ENCODE assay signal across 24 cellular contexts in the genomic region with DNA sequence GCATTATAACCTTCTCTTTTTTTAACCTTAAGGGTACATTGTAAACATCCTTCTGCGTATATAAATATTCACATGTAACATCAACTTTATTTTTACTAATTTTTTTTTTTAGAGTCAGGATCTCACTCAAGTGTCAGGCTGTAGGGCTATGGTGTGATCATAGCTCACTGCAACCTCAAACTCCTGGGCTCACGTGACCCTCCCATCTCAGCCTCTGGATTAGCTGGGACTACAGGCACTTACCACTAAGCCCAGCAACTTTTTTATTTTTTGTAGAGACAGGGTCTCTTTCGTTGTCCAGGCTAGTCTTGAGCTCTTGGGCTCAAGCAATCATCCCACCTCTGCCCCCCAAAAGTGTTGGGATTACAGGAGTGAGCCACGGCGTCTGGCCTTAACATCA.
DNase-seq lines count a peak whose midpoint lies in the region; ATAC-seq and TF ChIP-seq lines count a peak whose summit lies in the region.
"Had no signal": no experiment of that assay in that cellular context is flagged by ENCODE, and none has a peak within 500 bp of the region (broad histone marks: within the 10 kb centered on the region; RNA-seq: fewer than 3 reads in every experiment).

No MANE protein-coding gene starts in this region.

- H3K4me1 Mint-ChIP-seq in GM23338, result peaks cover 9% of the 10 kb centered on the region
- H3K4me1 Mint-ChIP-seq in WTC11, result 0 out of 2 replicates have a peak, but pooled peaks cover 7% of the 10 kb centered on the region
- H3K4me1 Mint-ChIP-seq: activated B cell treated with CpG ODN at 0.5 μM for 24 hours; central memory CD8-positive, alpha-beta T cell had no signal

- DNase-seq in GM23338 (ENCODE audit: low spot score), result no peak
- DNase-seq in WTC11 (ENCODE audit: low spot score), result no peak
- no peak for DNase-seq in hepatocyte (ENCODE audit: low spot score)
- DNase-seq in osteoblast (ENCODE audit: insufficient read length, low spot score, missing footprints), result no peak
- DNase-seq in uterus, result no peak
- no peak for DNase-seq in mesenteric fat pad (ENCODE audit: low spot score)
- DNase-seq in testis, result no peak
- DNase-seq: ACHN; activated B cell treated with CpG ODN at 0.5 μM for 24 hours; activated CD4-positive, alpha-beta T cell treated with anti-CD3 and anti-CD28 coated beads, Interleukin-2, amount 50 U/mL, for 48 hours; activated CD8-positive, alpha-beta memory T cell treated with anti-CD3 and anti-CD28 coated beads, Interleukin-2, amount 50 U/mL, for 48 hours; aorta; GOT3; heart right ventricle; left lung; NCI-H1048; NCI-H187 treated with DMSO at 0.1 percent for 48 hours; NCI-H69; posterior cingulate gyrus had no signal

- no peaks in the 10 kb centered on the region for H3F3A ChIP-seq in GM23338 (replicated peaks; ENCODE audit: low read depth)

- CTCF ChIA-PET in WTC11 (lab: Charles Lee), result no interaction called here

- ATAC-seq in GM23338 (peak; percentile 73), WTC11 (peak; percentile 59)
- ATAC-seq: heart right ventricle, left lung, Right ventricle myocardium inferior had no signal

- POLR2A ChIA-PET in WTC11 (lab: Charles Lee), result interaction anchor here (0.7 kb wide), 1 partner anchor 12 kb away, joined by 3 read pairs; no protein-coding TSS in a partner anchor

- 41% methylated on average over 5 of the region's 5 CpGs for WGBS in hepatocyte (ENCODE audit: low lambda C conversion rate, missing lambda C conversion rate)
- 48 to 65% methylated on average over 5 of the region's 5 CpGs for WGBS in testis, 2 donors

- H3K4me3 ChIP-seq in GM23338 (no peak overlapping the region), hepatocyte (no peak overlapping the region), osteoblast (ENCODE audit: insufficient read depth, low read length) (no peak overlapping the region), uterus (no peak overlapping the region), testis (no peak overlapping the region)
- H3K4me3 ChIP-seq: heart right ventricle, left lung had no signal

- H3K27me3 Mint-ChIP-seq in GM23338 (ENCODE audit: insufficient read depth, low read depth, poor library complexity), result no peaks in the 10 kb centered on the region
- no peaks in the 10 kb centered on the region for H3K27me3 Mint-ChIP-seq in WTC11 (ENCODE audit: low read depth)
- H3K27me3 Mint-ChIP-seq: activated B cell treated with CpG ODN at 0.5 μM for 24 hours; central memory CD8-positive, alpha-beta T cell had no signal

- H3K4me3 Mint-ChIP-seq in GM23338 (no peak overlapping the region), WTC11 (no peak overlapping the region)
- H3K4me3 Mint-ChIP-seq: activated B cell treated with CpG ODN at 0.5 μM for 24 hours; activated naive CD8-positive, alpha-beta T cell; central memory CD8-positive, alpha-beta T cell had no signal

- no peak for TF ChIP-seq POLR2A in uterus (IDR thresholded peaks at IDR 0.05)
- no peak for TF ChIP-seq POLR2A in testis (IDR thresholded peaks at IDR 0.05)

- H3K9me3 ChIP-seq in hepatocyte (ENCODE audit: low read depth) (no peaks in the 10 kb centered on the region), osteoblast (ENCODE audit: low read depth, low read length) (no peaks in the 10 kb centered on the region), uterus (no peaks in the 10 kb centered on the region), testis (no peaks in the 10 kb centered on the region)
- H3K9me3 ChIP-seq: heart right ventricle, left lung had no signal

- H3K9me2 ChIP-seq in GM23338 (ENCODE audit: insufficient read depth) (no peaks in the 10 kb centered on the region), hepatocyte (replicated peaks; ENCODE audit: insufficient read depth) (no peaks in the 10 kb centered on the region)

- intact Hi-C loops in uterus (cut with DNase I; ENCODE audit: low total_unique reads), result no loop called here
- intact Hi-C loops in testis (cut with DNase I; ENCODE audit: low total_unique reads), result no loop called here

- no peaks in the 10 kb centered on the region for H3K79me2 ChIP-seq in GM23338 (replicated peaks; ENCODE audit: insufficient read depth)
- peaks cover 18% of the 10 kb centered on the region for H3K79me2 ChIP-seq in hepatocyte
- H3K79me2 ChIP-seq in osteoblast (ENCODE audit: insufficient read depth, low read length), result peaks cover 69% of the 10 kb centered on the region

- H3K27me3 ChIP-seq in GM23338 (ENCODE audit: insufficient read depth) (no peaks in the 10 kb centered on the region), hepatocyte (no peaks in the 10 kb centered on the region), osteoblast (ENCODE audit: insufficient read depth, low read length) (no peaks in the 10 kb centered on the region), uterus (no peaks in the 10 kb centered on the region), testis (no peaks in the 10 kb centered on the region)
- H3K27me3 ChIP-seq: heart right ventricle, left lung had no signal

- H4K20me1 ChIP-seq in GM23338 (replicated peaks; ENCODE audit: insufficient read depth) (no peaks in the 10 kb centered on the region), hepatocyte (ENCODE audit: insufficient read depth, poor library complexity, severe bottlenecking) (no peaks in the 10 kb centered on the region), osteoblast (ENCODE audit: insufficient read depth, low read length) (no peaks in the 10 kb centered on the region)

- no peaks in the 10 kb centered on the region for H3K36me3 Mint-ChIP-seq in GM23338 (ENCODE audit: low read depth)
- no peaks in the 10 kb centered on the region for H3K36me3 Mint-ChIP-seq in WTC11
- H3K36me3 Mint-ChIP-seq: activated naive CD8-positive, alpha-beta T cell had no signal

- H2AFZ ChIP-seq in GM23338 (no peak overlapping the region), hepatocyte (no peak overlapping the region), osteoblast (ENCODE audit: low read length) (peak overlapping the region; percentile 18)

- H3K27ac ChIP-seq in GM23338 (ENCODE audit: low read depth) (peak overlapping the region; percentile 41; the same call in 1 of the 2 replicates), hepatocyte (peak overlapping the region; percentile 32), osteoblast (ENCODE audit: low read depth, low read length) (peak overlapping the region; percentile 32), uterus (no peak overlapping the region), testis (no peak overlapping the region)
- H3K27ac ChIP-seq: epithelial cell of prostate, left lung had no signal

- H3K27ac Mint-ChIP-seq in GM23338 (0 out of 2 replicates have a peak overlapping the region, but pooled peaks have one; percentile 14), WTC11 (no peak overlapping the region)
- H3K27ac Mint-ChIP-seq: activated B cell treated with CpG ODN at 0.5 μM for 24 hours; activated naive CD8-positive, alpha-beta T cell; activated T-helper 2 cell treated with anti-CD3 and anti-CD28 coated beads, Interferon-gamma antibody, Interleukin-2, Interleukin-4, amounts not matched to agents 10 μg/mL and 5 μg/mL and 100 μg/mL, durations not matched to agents 14 hours and 24 hours and 36 hours had no signal

- no peaks in the 10 kb centered on the region for H3K9me3 Mint-ChIP-seq in GM23338
- H3K9me3 Mint-ChIP-seq in WTC11, result no peaks in the 10 kb centered on the region
- H3K9me3 Mint-ChIP-seq: activated B cell treated with CpG ODN at 0.5 μM for 24 hours; activated T-helper 2 cell treated with anti-CD3 and anti-CD28 coated beads, Interferon-gamma antibody, Interleukin-2, Interleukin-4, amounts not matched to agents 10 μg/mL and 5 μg/mL and 100 μg/mL, durations not matched to agents 14 hours and 24 hours and 36 hours; central memory CD8-positive, alpha-beta T cell had no signal

- no peaks in the 10 kb centered on the region for H3K36me3 ChIP-seq in GM23338 (ENCODE audit: insufficient read depth)
- no peaks in the 10 kb centered on the region for H3K36me3 ChIP-seq in hepatocyte (replicated peaks; ENCODE audit: insufficient read depth, low read depth)
- no peaks in the 10 kb centered on the region for H3K36me3 ChIP-seq in osteoblast (ENCODE audit: insufficient read depth, low read length)
- H3K36me3 ChIP-seq in uterus, result no peaks in the 10 kb centered on the region
- no peaks in the 10 kb centered on the region for H3K36me3 ChIP-seq in testis (ENCODE audit: low read depth, missing control alignments)
- H3K36me3 ChIP-seq: heart right ventricle, left lung had no signal

- TF ChIP-seq CTCF in GM23338 (conservative IDR thresholded peaks at IDR 0.05; ENCODE audit: low read depth in 2 of 2) (no peak), WTC11 (IDR thresholded peaks at IDR 0.05) (no peak), hepatocyte (IDR thresholded peaks at IDR 0.05; ENCODE audit: poor library complexity) (no peak), osteoblast (IDR thresholded peaks at IDR 0.05; ENCODE audit: extremely low read depth, low read depth, low read length) (no peak), uterus (IDR thresholded peaks at IDR 0.05) (no peak), testis (IDR thresholded peaks at IDR 0.05) (no peak)

- H3K4me2 ChIP-seq in GM23338, result no peak overlapping the region
- H3K4me2 ChIP-seq in hepatocyte, result no peak overlapping the region
- no peak overlapping the region for H3K4me2 ChIP-seq in osteoblast (ENCODE audit: insufficient read depth, low read length)

- H3K4me1 ChIP-seq in GM23338 (ENCODE audit: insufficient read depth) (peaks cover 6% of the 10 kb centered on the region; the same call in 1 of the 2 replicates), hepatocyte (ENCODE audit: insufficient read depth) (peaks cover 16% of the 10 kb centered on the region), osteoblast (ENCODE audit: insufficient read depth, low read length) (peaks cover 18% of the 10 kb centered on the region), uterus (peaks cover 0 to 3% of the 10 kb centered on the region in 2 donors), testis (peaks cover 6% of the 10 kb centered on the region)

TF ChIP-seq in GM23338, 12 proteins besides CTCF, POLR2A, EP300 and RAD21 (continues in another document):
- TF ChIP-seq ZNF114 (CRISPR knock-in tag; IDR thresholded peaks at IDR 0.05), result no peak

TF ChIP-seq in WTC11, 78 proteins besides CTCF, POLR2A, EP300 and RAD21 (continues in another document):
- peak; percentile 67 for TF ChIP-seq USF2 (CRISPR knock-in tag; IDR thresholded peaks at IDR 0.05)

Comparison
In these comparisons a context has a peak if more than half of its experiments do, and no peak if none do; other contexts are left out.
1. H3K27ac ChIP-seq: peak in GM23338 (single experiment), hepatocyte (single experiment) and osteoblast (single experiment); none in uterus (0 of 2) and testis (0 of 2).